8 cellular contexts compared by ENCODE assay signal in genomic region chr2:134119672-134120159, GRCh38.
A peak's percentile ranks its signal among the peaks of the same experiment; 100 is the strongest.
DNase-seq lines count a peak whose midpoint lies in the region; ATAC-seq, FAIRE-seq and TF ChIP-seq lines count a peak whose summit lies in the region.

No MANE protein-coding gene starts in this region.

- peaks cover 14% of the 10 kb centered on the region for H3K79me2 ChIP-seq in OCI-LY1 (ENCODE audit: insufficient read depth, low read length)

- no peaks in the 10 kb centered on the region for H3K9me3 ChIP-seq in OCI-LY1 (ENCODE audit: low read length)
- H3K9me3 ChIP-seq in mononuclear cell (ENCODE audit: low read depth, low read length), result no peaks in the 10 kb centered on the region

- no peak for FAIRE-seq in HTR-8/SVneo (lab: Jason Lieb, UNC)

- peak; percentile 62 for ATAC-seq in GM21381 (IDR thresholded peaks at IDR 0.05; ENCODE audit: unreplicated experiment)

- H2AFZ ChIP-seq in OCI-LY1 (ENCODE audit: low read length), result no peak overlapping the region; the same call in 1 of the 2 replicates

- H3K4me2 ChIP-seq in OCI-LY1 (ENCODE audit: low read length), result peak overlapping the region; percentile 82

- H3K9ac ChIP-seq in OCI-LY1 (ENCODE audit: low read length), result peak overlapping the region; percentile 85

- no peaks in the 10 kb centered on the region for H3K9me2 ChIP-seq in OCI-LY1 (ENCODE audit: low read depth, low read length)

- H3K4me1 ChIP-seq in OCI-LY1 (ENCODE audit: insufficient read depth, low read length, severe bottlenecking) (peaks cover 46% of the 10 kb centered on the region), mononuclear cell (ENCODE audit: insufficient read depth, low read length) (peaks cover 49% of the 10 kb centered on the region)

- H4K20me1 ChIP-seq in OCI-LY1 (ENCODE audit: insufficient read depth, low read length), result no peaks in the 10 kb centered on the region

- no peaks in the 10 kb centered on the region for H3K36me3 ChIP-seq in OCI-LY1 (ENCODE audit: insufficient read depth, low read length)

- DNase-seq in D341Med (ENCODE audit: low spot score) (peak; percentile 88), HTR-8/SVneo (ENCODE audit: insufficient read length, low spot score) (peak; percentile 87), activated T-cell treated with anti-CD3 and anti-CD28 coated beads for 1 hour (ENCODE audit: low read depth) (peak; percentile 76), epidermal melanocyte (ENCODE audit: insufficient read length, low spot score) (peak; percentile 96)
- peak; percentile 56 to 65 for DNase-seq in stimulated activated CD8-positive, alpha-beta memory T cell treated with anti-CD3 and anti-CD28 coated beads, Interleukin-4, amount 100 ng/mL, for 1 hour (ENCODE audit: low read depth in 2 of 2, low spot score in 1 of 2)

- H3K27ac ChIP-seq in OCI-LY1 (ENCODE audit: low read depth, low read length, poor library complexity, severe bottlenecking), result peak overlapping the region; percentile 63

- H3K4me3 ChIP-seq in OCI-LY1 (ENCODE audit: low read depth, low read length, poor library complexity, severe bottlenecking), result peak overlapping the region; percentile 94
- peak overlapping the region; percentile 81 for H3K4me3 ChIP-seq in mononuclear cell (ENCODE audit: low read length)

- TF ChIP-seq CTCF in OCI-LY1 (IDR thresholded peaks at IDR 0.05; ENCODE audit: low read length), result no peak

- H3K27me3 ChIP-seq in OCI-LY1 (ENCODE audit: insufficient read depth, low read length) (no peaks in the 10 kb centered on the region), mononuclear cell (ENCODE audit: insufficient read depth, low read length) (no peaks in the 10 kb centered on the region)

- H3F3A ChIP-seq in OCI-LY1 (ENCODE audit: insufficient read depth, low read length), result no peaks in the 10 kb centered on the region

Comparison
In these comparisons a context has a peak if more than half of its experiments do, and no peak if none do; other contexts are left out.
1. Peak in every context shown above with its lines: DNase-seq, ATAC-seq, H3K4me3 ChIP-seq and H3K27ac ChIP-seq.